In the genomic region with DNA sequence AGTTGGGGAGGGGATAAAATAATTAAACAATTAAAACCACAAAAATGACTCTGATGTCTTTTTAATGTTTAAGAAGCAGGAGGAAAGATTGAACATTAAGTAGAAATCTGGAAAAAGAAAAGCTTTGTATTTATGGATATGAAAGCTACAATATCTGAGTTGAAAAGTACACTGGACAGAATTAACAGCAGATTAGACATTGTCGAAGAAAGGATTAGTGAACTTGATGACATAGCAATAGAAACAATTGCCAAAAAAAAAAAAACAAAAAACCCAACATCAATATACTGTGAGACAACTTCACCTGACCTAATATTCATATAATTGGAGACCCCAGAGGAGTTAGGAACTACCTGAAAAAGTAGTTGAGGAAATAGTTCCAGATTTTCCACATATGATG, we compare ENCODE assay signal across 25 cellular contexts.
DNase-seq lines count a peak whose midpoint lies in the region; ATAC-seq, FAIRE-seq and TF ChIP-seq lines count a peak whose summit lies in the region.
"Had no signal": no experiment of that assay in that cellular context is flagged by ENCODE, and none has a peak within 500 bp of the region (broad histone marks: within the 10 kb centered on the region; RNA-seq: fewer than 3 reads in every experiment).

No MANE protein-coding gene starts in this region.

- H3K4me3 Mint-ChIP-seq in activated T-cell treated with anti-CD3 and anti-CD28 coated beads, Interleukin-2, amount 50 U/mL, for 72 hours: no peak overlapping the region
- no peak overlapping the region for H3K4me3 Mint-ChIP-seq in HFFc6
- H3K4me3 Mint-ChIP-seq: CD14-positive monocyte; CD4-positive, alpha-beta memory T cell; CD4-positive, CD25-positive, alpha-beta regulatory T cell; CD8-positive, alpha-beta memory T cell had no signal

- no peak for ATAC-seq in activated T-cell treated with anti-CD3 and anti-CD28 coated beads, Interleukin-2, amount 50 U/mL, for 72 hours (replicated peaks in 1 of 2)
- ATAC-seq in K562: no peak

- H3K4me1 ChIP-seq in HEK293 (ENCODE audit: control insufficient read depth, insufficient read depth, low read length): no peaks in the 10 kb centered on the region
- no peaks in the 10 kb centered on the region for H3K4me1 ChIP-seq in K562 (replicated peaks in 1 of 2; ENCODE audit: control insufficient read depth in 2 of 2, insufficient read depth in 2 of 2, low read length in 2 of 2)
- H3K4me1 ChIP-seq: BE2C, BLaER1 had no signal

- 80% methylated on average over 1 of the region's 1 CpG for WGBS in K562 (ENCODE audit: insufficient coverage, low coverage, missing lambda C conversion rate)

- DNase-seq in activated T-cell treated with anti-CD3 and anti-CD28 coated beads, Interleukin-2, amount 50 U/mL, for 72 hours: no peak
- DNase-seq in activated T-cell treated with anti-CD3 and anti-CD28 coated beads, Interleukin-2, amount 50 U/mL, for 1 hour: no peak
- DNase-seq in HFFc6: no peak
- DNase-seq in K562 (ENCODE audit: extremely low read depth in 1 of 4, low spot score in 3 of 4): no peak
- no peak for DNase-seq in pons (ENCODE audit: low spot score)
- DNase-seq in DMS153 treated with DMSO at 0.1 percent for 48 hours (lab: John Stamatoyannopoulos, UW; ENCODE audit: unreplicated experiment): no peak
- DNase-seq: 8988T; ACHN; BE2C; C1 segment of cervical spinal cord; CD4-positive, alpha-beta memory T cell; CD4-positive, CD25-positive, alpha-beta regulatory T cell; CD8-positive, alpha-beta memory T cell; COR-L47; DMS 273 treated with DMSO at 0.1 percent for 48 hours; DMS153; DMS79 treated with DMSO at 0.1 percent for 48 hours; GF-D8 had no signal

- no peaks in the 10 kb centered on the region for H3K79me2 ChIP-seq in K562 (ENCODE audit: control insufficient read depth, insufficient read depth, low read length)

- H4K20me1 ChIP-seq in K562 (replicated peaks; ENCODE audit: control insufficient read depth, insufficient read depth, low read length): no peaks in the 10 kb centered on the region
- H4K20me1 ChIP-seq: BLaER1 had no signal

- H3K4me2 ChIP-seq in K562 (ENCODE audit: insufficient read depth, low read length): no peak overlapping the region
- H3K4me2 ChIP-seq: BLaER1 had no signal

- H3K9ac ChIP-seq in K562 (ENCODE audit: insufficient read depth in 1 of 2, low read depth in 2 of 2, low read length in 2 of 2): no peak overlapping the region
- H3K9ac ChIP-seq: BLaER1 had no signal

- TF ChIP-seq EP300 in K562 (IDR thresholded peaks at IDR 0.05; ENCODE audit: low read length): no peak

- H3K27me3 Mint-ChIP-seq in activated T-cell treated with anti-CD3 and anti-CD28 coated beads, Interleukin-2, amount 50 U/mL, for 72 hours (ENCODE audit: low read depth): no peaks in the 10 kb centered on the region
- H3K27me3 Mint-ChIP-seq in HFFc6 (ENCODE audit: insufficient read depth): no peaks in the 10 kb centered on the region; the same call in 1 of the 2 replicates
- H3K27me3 Mint-ChIP-seq: CD4-positive, alpha-beta memory T cell; CD4-positive, CD25-positive, alpha-beta regulatory T cell; CD8-positive, alpha-beta memory T cell had no signal

- H3K36me3 Mint-ChIP-seq in activated T-cell treated with anti-CD3 and anti-CD28 coated beads, Interleukin-2, amount 50 U/mL, for 72 hours (ENCODE audit: insufficient read depth in 2 of 2): peaks cover 12 to 22% of the 10 kb centered on the region in 2 donors
- peaks cover 71% of the 10 kb centered on the region for H3K36me3 Mint-ChIP-seq in HFFc6 (ENCODE audit: low read depth)

- H3K9me3 ChIP-seq in HEK293 (ENCODE audit: control insufficient read depth, insufficient read depth, low read depth, low read length): no peaks in the 10 kb centered on the region; the same call in 1 of the 2 replicates
- no peaks in the 10 kb centered on the region for H3K9me3 ChIP-seq in K562 (replicated peaks; ENCODE audit: control insufficient read depth, insufficient read depth, low read depth, low read length)
- H3K9me3 ChIP-seq: BE2C had no signal

- in situ Hi-C loops in K562 (cut with MboI): no loop called here

- FAIRE-seq in K562 (lab: Jason Lieb, UNC): no peak
- FAIRE-seq: A204.1, G401.6, GM12892, GM18507 had no signal

- H3K4me1 Mint-ChIP-seq in activated T-cell treated with anti-CD3 and anti-CD28 coated beads, Interleukin-2, amount 50 U/mL, for 72 hours (ENCODE audit: low read depth): no peaks in the 10 kb centered on the region
- H3K4me1 Mint-ChIP-seq in HFFc6 (ENCODE audit: low read depth): peaks cover 42% of the 10 kb centered on the region

- no peak for TF ChIP-seq POLR2A in K562 (conservative IDR thresholded peaks at IDR 0.05)

- H3K4me3 ChIP-seq in HEK293 (ENCODE audit: low read depth, low read length): no peak overlapping the region
- no peak overlapping the region for H3K4me3 ChIP-seq in K562
- H3K4me3 ChIP-seq: BLaER1 had no signal

- H3K9me3 Mint-ChIP-seq in activated T-cell treated with anti-CD3 and anti-CD28 coated beads, Interleukin-2, amount 50 U/mL, for 72 hours: peaks cover 2 to 8% of the 10 kb centered on the region in 2 donors
- peaks cover 9% of the 10 kb centered on the region for H3K9me3 Mint-ChIP-seq in HFFc6

- no peaks in the 10 kb centered on the region for H3K36me3 ChIP-seq in HEK293 (ENCODE audit: control insufficient read depth in 2 of 2, insufficient read depth in 1 of 2, low read length in 2 of 2)
- no peaks in the 10 kb centered on the region for H3K36me3 ChIP-seq in K562 (ENCODE audit: control insufficient read depth, insufficient read depth, low read length)
- H3K36me3 ChIP-seq: BE2C, BLaER1 had no signal

- H3K27ac ChIP-seq in HEK293 (ENCODE audit: extremely low read depth, low read depth, low read length): no peak overlapping the region
- H3K27ac ChIP-seq in K562 (ENCODE audit: extremely low read depth, low read depth, low read length): no peak overlapping the region
- H3K27ac ChIP-seq: BLaER1 had no signal

- H2AFZ ChIP-seq in K562 (ENCODE audit: low read depth, low read length): no peak overlapping the region

- H3K27ac Mint-ChIP-seq in activated T-cell treated with anti-CD3 and anti-CD28 coated beads, Interleukin-2, amount 50 U/mL, for 72 hours: peak overlapping the region; percentile 27
- H3K27ac Mint-ChIP-seq in HFFc6: peak overlapping the region; percentile 26; the same call in 1 of the 2 replicates
- H3K27ac Mint-ChIP-seq: CD4-positive, alpha-beta memory T cell; CD4-positive, CD25-positive, alpha-beta regulatory T cell had no signal

- POLR2A ChIA-PET in HEK293 (lab: Yijun Ruan, JAX): no interaction called here
- POLR2A ChIA-PET in K562 (lab: Yijun Ruan, JAX): no interaction called here

- no peaks in the 10 kb centered on the region for H3K27me3 ChIP-seq in K562 (ENCODE audit: control insufficient read depth in 2 of 2, insufficient read depth in 2 of 2, low read length in 2 of 2)
- H3K27me3 ChIP-seq: BE2C, BLaER1 had no signal

- no peak for TF ChIP-seq RAD21 in K562 (CRISPR knock-in tag; conservative IDR thresholded peaks at IDR 0.05 in 1 of 2, IDR thresholded peaks at IDR 0.05 in 1 of 2)

- CTCF ChIA-PET in HEK293 (lab: Yijun Ruan, JAX) (no interaction called here), K562 (lab: Yijun Ruan, JAX; ENCODE audit: low intra/inter-chr PET ratio) (no interaction called here)

- TF ChIP-seq CTCF in HEK293 (tag by site-specific recombination; IDR thresholded peaks at IDR 0.05) (no peak), HFFc6 (IDR thresholded peaks at IDR 0.05) (no peak), K562 (IDR thresholded peaks at IDR 0.05 in 2 of 3, conservative IDR thresholded peaks at IDR 0.05 in 1 of 3; ENCODE audit: insufficient read depth in 2 of 3, low read depth in 1 of 3, low read length in 3 of 3) (no peak)

- intact Hi-C loops in K562 (cut with micrococcal nuclease): no loop called here

- BruUV-seq in K562 (replicated peaks; lab: Mats Ljungman, UMichigan): no TSS peak

- H3K9me1 ChIP-seq in K562 (ENCODE audit: control insufficient read depth, insufficient read depth, low read length): no peaks in the 10 kb centered on the region

TF ChIP-seq in HEK293, 187 proteins besides CTCF, POLR2A, EP300 and RAD21:
- peak; percentile 29; the same call in 1 of the 2 replicates for TF ChIP-seq ZNF133 (tag by site-specific recombination; IDR thresholded peaks at IDR 0.05)
- no peak for TF ChIP-seq GFI1B (tag by site-specific recombination; IDR thresholded peaks at IDR 0.05)

TF ChIP-seq in K562, 482 proteins besides CTCF, POLR2A, EP300 and RAD21:
- no peak for TF ChIP-seq MAFF (IDR thresholded peaks at IDR 0.05; ENCODE audit: low read length)
- no peak for TF ChIP-seq SUPT5H (IDR thresholded peaks at IDR 0.05)
- no peak for TF ChIP-seq FOSL1 (tag; conservative IDR thresholded peaks at IDR 0.05)
- TF ChIP-seq, protein P1, sequence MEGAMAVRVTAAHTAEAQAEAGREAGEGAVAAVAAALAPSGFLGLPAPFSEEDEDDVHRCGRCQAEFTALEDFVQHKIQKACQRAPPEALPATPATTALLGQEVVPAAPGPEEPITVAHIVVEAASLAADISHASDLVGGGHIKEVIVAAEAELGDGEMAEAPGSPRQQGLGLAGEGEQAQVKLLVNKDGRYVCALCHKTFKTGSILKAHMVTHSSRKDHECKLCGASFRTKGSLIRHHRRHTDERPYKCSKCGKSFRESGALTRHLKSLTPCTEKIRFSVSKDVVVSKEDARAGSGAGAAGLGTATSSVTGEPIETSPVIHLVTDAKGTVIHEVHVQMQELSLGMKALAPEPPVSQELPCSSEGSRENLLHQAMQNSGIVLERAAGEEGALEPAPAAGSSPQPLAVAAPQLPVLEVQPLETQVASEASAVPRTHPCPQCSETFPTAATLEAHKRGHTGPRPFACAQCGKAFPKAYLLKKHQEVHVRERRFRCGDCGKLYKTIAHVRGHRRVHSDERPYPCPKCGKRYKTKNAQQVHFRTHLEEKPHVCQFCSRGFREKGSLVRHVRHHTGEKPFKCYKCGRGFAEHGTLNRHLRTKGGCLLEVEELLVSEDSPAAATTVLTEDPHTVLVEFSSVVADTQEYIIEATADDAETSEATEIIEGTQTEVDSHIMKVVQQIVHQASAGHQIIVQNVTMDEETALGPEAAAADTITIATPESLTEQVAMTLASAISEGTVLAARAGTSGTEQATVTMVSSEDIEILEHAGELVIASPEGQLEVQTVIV (CRISPR knock-in tag; IDR thresholded peaks at IDR 0.05; ENCODE audit: borderline replicate concordance): no peak
- TF ChIP-seq ZNF184 (CRISPR knock-in tag; IDR thresholded peaks at IDR 0.05): no peak
- TF ChIP-seq ZFP30 (CRISPR knock-in tag; IDR thresholded peaks at IDR 0.05; ENCODE audit: borderline replicate concordance): peak; percentile 93
- TF ChIP-seq TRIM28 (IDR thresholded peaks at IDR 0.05): 0 out of 2 replicates have a peak, but pooled peaks have one; percentile 41
- no peak for TF ChIP-seq ZNF431 (CRISPR knock-in tag; IDR thresholded peaks at IDR 0.05)
